1 cellular context compared by ENCODE assay signal in the genomic region with DNA sequence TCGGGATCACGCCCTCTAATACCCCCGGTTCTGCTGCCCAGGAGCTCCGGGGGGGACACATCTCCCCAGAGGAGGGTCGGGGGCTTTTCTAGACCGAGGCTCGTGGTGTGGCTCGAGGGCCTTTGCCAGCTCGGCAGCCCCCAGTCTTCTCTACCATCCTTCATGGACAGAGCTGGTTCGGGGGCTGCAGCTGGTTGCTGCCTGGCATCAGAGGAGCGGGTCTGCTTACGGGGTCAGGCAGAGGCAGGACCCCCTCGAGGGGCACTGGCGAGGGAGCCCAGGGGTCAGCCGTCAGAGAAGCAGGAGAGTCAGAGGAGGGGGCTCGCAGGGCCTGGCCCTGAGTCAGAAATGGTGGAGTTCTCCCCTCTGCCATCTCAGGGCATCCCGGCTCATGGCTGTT.
TF ChIP-seq lines count a peak whose summit lies in the region.

No MANE protein-coding gene starts in this region.

TF ChIP-seq in H1, 55 proteins besides CTCF, POLR2A, EP300 and RAD21:
- TF ChIP-seq ZNF274 (IDR thresholded peaks at IDR 0.05; ENCODE audit: borderline replicate concordance, extremely low read depth, low read length) (no peak), FOSL1 (IDR thresholded peaks at IDR 0.05; ENCODE audit: insufficient read depth, low read depth, low read length) (no peak), HDAC6 (IDR thresholded peaks at IDR 0.05; ENCODE audit: low read depth, low read length) (no peak), NANOG (IDR thresholded peaks at IDR 0.05; ENCODE audit: insufficient read depth, low read depth, low read length, poor library complexity, severe bottlenecking) (no peak), EZH2 (IDR thresholded peaks at IDR 0.05; ENCODE audit: low read depth, low read length, severe bottlenecking) (no peak), SIX5 (IDR thresholded peaks at IDR 0.05; ENCODE audit: low read depth, low read length) (no peak)
